Comparison of ENCODE assay signal across 25 cellular contexts in the genomic region with DNA sequence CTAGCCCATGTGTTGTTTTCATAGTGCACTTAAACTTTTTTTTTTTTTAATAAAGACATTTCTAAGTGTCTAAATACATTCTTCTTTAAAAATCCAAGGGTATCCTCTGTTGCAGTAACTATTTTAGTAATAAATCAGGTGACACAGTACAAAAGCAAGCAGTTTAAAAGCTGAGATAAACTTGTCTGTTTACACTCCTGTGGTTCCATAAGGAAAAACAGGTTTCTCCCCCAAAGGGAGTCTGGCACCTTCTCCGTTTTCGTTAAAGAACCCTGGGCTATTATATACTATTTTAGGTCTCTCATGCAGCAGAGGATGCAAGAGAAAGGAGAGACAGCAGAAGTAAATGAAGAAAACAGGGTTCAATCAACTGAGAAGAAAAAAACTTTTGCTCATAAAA.
"Had no signal": no experiment of that assay in that cellular context is flagged by ENCODE, and none has a peak within 500 bp of the region (broad histone marks: within the 10 kb centered on the region; RNA-seq: fewer than 3 reads in every experiment).

No MANE protein-coding gene starts in this region.

- ATAC-seq: esophagus mucosa; foreskin keratinocyte; left lung; mucosa of descending colon; natural killer cell treated with Interleukin-12 subunit alpha and Interleukin-12 subunit beta and Interleukin-15 and Interleukin-18, amount 100 ng/mL, for 72 hours; psoas muscle; right cardiac atrium; stimulated activated memory B cell treated with anti-CD40 and anti-IgM and Interleukin-4, amounts not matched to agents 10 μg/mL and 1 μg/mL and 100 μg/mL, for 72 hours; stimulated activated naive CD8-positive, alpha-beta T cell treated with anti-CD3 and anti-CD28 coated beads, Interleukin-15, Interleukin-2, amounts not matched to agents 100 U/mL and 50 U/mL, for 24 hours had no signal

- H3K9me3 ChIP-seq: psoas muscle, testis, tibial artery had no signal

- H3K36me3 ChIP-seq: left lung, spleen had no signal

- H3K27me3 Mint-ChIP-seq: naive B cell; stimulated activated memory B cell treated with anti-CD40 and anti-IgM and Interleukin-4, amounts not matched to agents 10 μg/mL and 1 μg/mL and 100 μg/mL, for 72 hours; type B pancreatic cell had no signal

- H3K4me2 ChIP-seq: neural progenitor cell had no signal

- H3K4me3 Mint-ChIP-seq: mesothelial cell of epicardium; naive B cell; natural killer cell treated with Interleukin-12 subunit alpha and Interleukin-12 subunit beta and Interleukin-15 and Interleukin-18, amount 100 ng/mL, for 72 hours; neural progenitor cell; stimulated activated memory B cell treated with anti-CD40 and anti-IgM and Interleukin-4, amounts not matched to agents 10 μg/mL and 1 μg/mL and 100 μg/mL, for 72 hours; type B pancreatic cell had no signal

- H3K4me1 ChIP-seq: foreskin keratinocyte, left lung, neural progenitor cell, psoas muscle, spleen, testis, tibial artery had no signal

- H3K4me3 ChIP-seq: coronary artery, left lung, mucosa of descending colon, neural progenitor cell, psoas muscle, skin epidermis, spleen, testis, tibial artery had no signal

- H3K27ac ChIP-seq: coronary artery, epithelial cell of prostate, foreskin keratinocyte, left lung, neural progenitor cell, psoas muscle, skin epidermis, spleen, testis, tibial artery had no signal

- H3K27ac Mint-ChIP-seq: mesothelial cell of epicardium; naive B cell; natural killer cell treated with Interleukin-12 subunit alpha and Interleukin-12 subunit beta and Interleukin-15 and Interleukin-18, amount 100 ng/mL, for 72 hours; neural progenitor cell; stimulated activated memory B cell treated with anti-CD40 and anti-IgM and Interleukin-4, amounts not matched to agents 10 μg/mL and 1 μg/mL and 100 μg/mL, for 72 hours; type B pancreatic cell had no signal

- H3K27me3 ChIP-seq: foreskin keratinocyte, left lung, neural progenitor cell, spleen, testis, tibial artery had no signal

- DNase-seq: effector CD4-positive, alpha-beta T cell; foreskin keratinocyte; glutamatergic neuron; left lung; mesenchymal stem cell; mucosa of descending colon; naive B cell; posterior cingulate gyrus; psoas muscle; right cardiac atrium; spleen; stimulated activated CD4-positive, alpha-beta T cell treated with anti-CD3 and anti-CD28 coated beads, Interleukin-4, amount 100 ng/mL, for 4 hours; stimulated activated naive CD8-positive, alpha-beta T cell treated with anti-CD3 and anti-CD28 coated beads, Interleukin-15, Interleukin-2, amounts not matched to agents 100 U/mL and 50 U/mL, for 24 hours; substantia nigra; testis; tibial artery had no signal

- H2AFZ ChIP-seq: neural progenitor cell had no signal

- H3K4me1 Mint-ChIP-seq: mesothelial cell of epicardium; naive B cell; neural progenitor cell; stimulated activated memory B cell treated with anti-CD40 and anti-IgM and Interleukin-4, amounts not matched to agents 10 μg/mL and 1 μg/mL and 100 μg/mL, for 72 hours had no signal

- H3K9me3 Mint-ChIP-seq: type B pancreatic cell had no signal

- H3K36me3 Mint-ChIP-seq: naive B cell; natural killer cell treated with Interleukin-12 subunit alpha and Interleukin-12 subunit beta and Interleukin-15 and Interleukin-18, amount 100 ng/mL, for 72 hours had no signal
